In genomic region chr2:7010376-7010775, GRCh38 we compare ENCODE assay signal across 1 cellular context.
TF ChIP-seq lines count a peak whose summit lies in the region.

No MANE protein-coding gene starts in this region.

TF ChIP-seq in SK-N-SH, 30 proteins besides CTCF, POLR2A, EP300 and RAD21 (continued from another document):
- TF ChIP-seq USF2 (IDR thresholded peaks at IDR 0.05; ENCODE audit: borderline replicate concordance, low read depth, low read length) (no peak), FOSL2 (IDR thresholded peaks at IDR 0.05; ENCODE audit: borderline replicate concordance, low read depth) (peak; percentile 78; the same call in 1 of the 2 replicates), RCOR1 (IDR thresholded peaks at IDR 0.05; ENCODE audit: low read length) (no peak), PBX3 (IDR thresholded peaks at IDR 0.05) (peak; percentile 89), MAX (IDR thresholded peaks at IDR 0.05; ENCODE audit: low read depth) (peak; percentile 88), GABPA (IDR thresholded peaks at IDR 0.05; ENCODE audit: low read depth) (no peak), RFX5 (IDR thresholded peaks at IDR 0.05; ENCODE audit: low read length) (peak; percentile 79; the same call in 1 of the 2 replicates)
TF ChIP-seq in SK-N-SH: peak in this region for 15.
